31 cellular contexts compared by ENCODE assay signal in genomic region chr7:107111196-107111595, GRCh38.
"Had no signal": no experiment of that assay in that cellular context is flagged by ENCODE, and none has a peak within 500 bp of the region (broad histone marks: within the 10 kb centered on the region; RNA-seq: fewer than 3 reads in every experiment).

No MANE protein-coding gene starts in this region.

- H3K36me3 ChIP-seq: adrenal gland, breast epithelium, MG63 had no signal

- H3K27ac ChIP-seq: body of pancreas, breast epithelium, PC-9, VCaP had no signal

- ATAC-seq: activated CD8-positive, alpha-beta T cell treated with anti-CD3 and anti-CD28 coated beads for 36 hours; activated naive CD4-positive, alpha-beta T cell treated with anti-CD3 and anti-CD28 coated beads, Interleukin-2, amount 50 U/mL, for 72 hours; body of pancreas had no signal

- H3K36me3 Mint-ChIP-seq: activated naive CD4-positive, alpha-beta T cell treated with anti-CD3 and anti-CD28 coated beads, Interleukin-2, amount 50 U/mL, for 72 hours had no signal

- H3K4me3 ChIP-seq: adrenal gland, body of pancreas, breast epithelium, MG63, PC-9 had no signal

- H3K4me3 Mint-ChIP-seq: activated CD8-positive, alpha-beta T cell treated with anti-CD3 and anti-CD28 coated beads for 36 hours had no signal

- H3K4me2 ChIP-seq: PC-9 had no signal

- H3K9me3 Mint-ChIP-seq: activated CD8-positive, alpha-beta T cell treated with anti-CD3 and anti-CD28 coated beads for 36 hours; activated naive CD4-positive, alpha-beta T cell treated with anti-CD3 and anti-CD28 coated beads, Interleukin-2, amount 50 U/mL, for 72 hours; activated T-helper 2 cell treated with anti-CD3 and anti-CD28 coated beads, Interferon-gamma antibody, Interleukin-2, Interleukin-4, amounts not matched to agents 10 μg/mL and 5 μg/mL and 100 μg/mL, durations not matched to agents 14 hours and 24 hours and 36 hours had no signal

- H3K27ac Mint-ChIP-seq: activated CD8-positive, alpha-beta T cell treated with anti-CD3 and anti-CD28 coated beads for 36 hours; activated naive CD4-positive, alpha-beta T cell treated with anti-CD3 and anti-CD28 coated beads, Interleukin-2, amount 50 U/mL, for 72 hours; activated T-helper 2 cell treated with anti-CD3 and anti-CD28 coated beads, Interferon-gamma antibody, Interleukin-2, Interleukin-4, amounts not matched to agents 10 μg/mL and 5 μg/mL and 100 μg/mL, durations not matched to agents 14 hours and 24 hours and 36 hours had no signal

- H3K4me1 ChIP-seq: body of pancreas, breast epithelium had no signal

- H2AFZ ChIP-seq: PC-9 had no signal

- DNase-seq: activated CD4-positive, alpha-beta T cell treated with anti-CD3 and anti-CD28 coated beads for 1 hour; activated CD4-positive, alpha-beta T cell treated with anti-CD3 and anti-CD28 coated beads for 48 hours; activated CD4-positive, alpha-beta T cell treated with anti-CD3 and anti-CD28 coated beads, Interleukin-2, amount 50 U/mL, for 4 hours; activated CD4-positive, CD25-positive, alpha-beta regulatory T cell; activated CD8-positive, alpha-beta T cell treated with anti-CD3 and anti-CD28 coated beads for 36 hours; activated gamma-delta T cell; activated naive CD4-positive, alpha-beta T cell treated with Interleukin-2 at 50 U/mL for 16 hours; activated T-cell treated with anti-CD3 and anti-CD28 coated beads, Interleukin-2, amount 50 U/mL, for 1 hour; body of pancreas; Karpas-422; MG63; NCI-H1048; NCI-H1105 treated with DMSO at 0.1 percent for 48 hours; NCI-H1436; NCI-H187; NCI-H2171 treated with DMSO at 0.1 percent for 48 hours; NCI-H2227 treated with DMSO at 0.1 percent for 48 hours; NCI-H524 treated with DMSO at 0.1 percent for 48 hours; NCI-H748 treated with DMSO at 0.1 percent for 48 hours; NK-92 treated with Interleukin-12 subunit alpha and Interleukin-12 subunit beta, amount 100 ng/mL, for 24 hours; PC-9; Right ventricle myocardium superior; SW 1271; T-helper 1 cell; T-helper 2 cell; T-helper 9 cell had no signal

- H3K9me3 ChIP-seq: adrenal gland, body of pancreas, breast epithelium, MG63 had no signal

- H3K27me3 ChIP-seq: adrenal gland, body of pancreas, breast epithelium, MG63 had no signal
